12 cellular contexts compared by ENCODE assay signal in the genomic region with DNA sequence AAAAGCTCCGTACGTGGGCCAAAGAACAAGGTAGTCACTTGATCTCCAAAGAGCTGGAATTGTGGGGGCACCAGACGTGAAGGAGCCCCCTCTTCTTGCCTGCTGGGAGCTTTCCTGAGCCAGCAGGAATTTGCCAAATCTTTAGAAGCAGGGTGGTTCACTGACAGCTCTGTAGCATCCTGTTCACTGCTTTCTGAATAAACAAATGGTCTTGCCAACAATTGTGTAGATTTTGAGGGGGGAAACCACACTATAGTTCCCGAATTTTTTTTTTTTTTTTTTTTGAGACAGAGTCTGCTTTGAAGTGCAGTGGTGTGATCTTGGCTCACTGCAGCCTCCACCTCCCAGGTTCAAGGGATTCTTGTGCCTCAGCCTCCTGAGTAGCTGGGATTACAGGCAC. TPM values are rescaled to one million over a fixed set of nuclear protein-coding genes. Genes with fewer than 3 reads are reported as not detected.
DNase-seq lines count a peak whose midpoint lies in the region; ATAC-seq and TF ChIP-seq lines count a peak whose summit lies in the region.
"Had no signal": no experiment of that assay in that cellular context is flagged by ENCODE, and none has a peak within 500 bp of the region (broad histone marks: within the 10 kb centered on the region; RNA-seq: fewer than 3 reads in every experiment).

No MANE protein-coding gene starts in this region.

- no peak overlapping the region for H2BK120ac ChIP-seq in mesenchymal stem cell (ENCODE audit: low read depth, low read length)

- no peak overlapping the region for H3K4me3 ChIP-seq in mesenchymal stem cell (ENCODE audit: insufficient read depth in 1 of 2, low read depth in 1 of 2, low read length in 2 of 2)

- peak overlapping the region; percentile 72 for H3K27ac ChIP-seq in mesenchymal stem cell (ENCODE audit: low read length, poor library complexity, severe bottlenecking)
- H3K27ac ChIP-seq in temporal lobe (ENCODE audit: low read depth, low read length): peak overlapping the region; percentile 50

- peak overlapping the region; percentile 92 for H4K8ac ChIP-seq in mesenchymal stem cell (ENCODE audit: low read length)

- no peak overlapping the region for H4K91ac ChIP-seq in mesenchymal stem cell (ENCODE audit: low read length)

- peaks cover 15% of the 10 kb centered on the region for H3K4me1 ChIP-seq in mesenchymal stem cell (ENCODE audit: control insufficient read depth, insufficient read depth, low read depth, low read length)

- no peaks in the 10 kb centered on the region for H3K27me3 Mint-ChIP-seq in chondrocyte (ENCODE audit: low read depth)

- H2BK5ac ChIP-seq in mesenchymal stem cell (ENCODE audit: low read depth, low read length, poor library complexity, severe bottlenecking): peak overlapping the region; percentile 3

- no peak overlapping the region for H2AFZ ChIP-seq in mesenchymal stem cell (ENCODE audit: low read depth, low read length)

- H3K4me3 Mint-ChIP-seq in chondrocyte (ENCODE audit: unreplicated experiment): no peak overlapping the region

- 32% methylated on average over 4 of the region's 4 CpGs for WGBS in mesenchymal stem cell

- H3K9me3 Mint-ChIP-seq in chondrocyte (ENCODE audit: low read depth): no peaks in the 10 kb centered on the region
- H3K9me3 Mint-ChIP-seq: activated T-helper 2 cell treated with anti-CD3 and anti-CD28 coated beads, Interferon-gamma antibody, Interleukin-2, Interleukin-4, amounts not matched to agents 10 μg/mL and 5 μg/mL and 100 μg/mL, durations not matched to agents 14 hours and 24 hours and 36 hours had no signal

- peak overlapping the region; percentile 34 for H3K9ac ChIP-seq in mesenchymal stem cell (ENCODE audit: low read length)

- H2BK15ac ChIP-seq in mesenchymal stem cell (ENCODE audit: low read depth, poor library complexity, severe bottlenecking): peak overlapping the region; percentile 26

- no peak overlapping the region for H2AK5ac ChIP-seq in mesenchymal stem cell (ENCODE audit: low read length, severe bottlenecking)

- H2BK12ac ChIP-seq in mesenchymal stem cell (ENCODE audit: low read length in 2 of 2): peak overlapping the region in 1 of 2 experiments; percentile 5

- peak; percentile 10 for DNase-seq in M059J (ENCODE audit: low read depth)
- no peak for DNase-seq in chondrocyte (ENCODE audit: low spot score)
- DNase-seq in mesenchymal stem cell: no peak
- DNase-seq in SIG-M5 treated with dmso at 0.1 percent for 504 hours (lab: John Stamatoyannopoulos, UW; ENCODE audit: unreplicated experiment): no peak
- DNase-seq in occipital lobe (lab: John Stamatoyannopoulos, UW): no peak
- DNase-seq: NCI-H2081 had no signal

- H3K23ac ChIP-seq in mesenchymal stem cell (ENCODE audit: low read length in 2 of 2): no peak overlapping the region

- no peak overlapping the region for H3K14ac ChIP-seq in mesenchymal stem cell (ENCODE audit: low read length in 2 of 2)

- no peaks in the 10 kb centered on the region for H3K36me3 ChIP-seq in mesenchymal stem cell (ENCODE audit: control insufficient read depth in 1 of 2, insufficient read depth in 2 of 2, low read depth in 1 of 2, low read length in 2 of 2)

- no peak for ATAC-seq in GM21825 (IDR thresholded peaks at IDR 0.05; ENCODE audit: unreplicated experiment)
- no peak for ATAC-seq in HG03378 (IDR thresholded peaks at IDR 0.05; ENCODE audit: unreplicated experiment)

- peaks cover 41% of the 10 kb centered on the region for H3K4me1 Mint-ChIP-seq in chondrocyte (ENCODE audit: low read depth)

- H3K36me3 Mint-ChIP-seq in chondrocyte (ENCODE audit: low read depth): no peaks in the 10 kb centered on the region

- H3K27ac Mint-ChIP-seq in chondrocyte (ENCODE audit: unreplicated experiment): peak overlapping the region; percentile 98
- H3K27ac Mint-ChIP-seq: activated T-helper 2 cell treated with anti-CD3 and anti-CD28 coated beads, Interferon-gamma antibody, Interleukin-2, Interleukin-4, amounts not matched to agents 10 μg/mL and 5 μg/mL and 100 μg/mL, durations not matched to agents 14 hours and 24 hours and 36 hours had no signal

- H3K18ac ChIP-seq in mesenchymal stem cell (ENCODE audit: low read depth in 1 of 2, low read length in 2 of 2): no peak overlapping the region

- TF ChIP-seq CTCF in chondrocyte (IDR thresholded peaks at IDR 0.05): no peak

- H3K4ac ChIP-seq in mesenchymal stem cell (ENCODE audit: low read depth in 1 of 2, low read length in 2 of 2): peak overlapping the region in 1 of 2 experiments; percentile 57

- H3K79me1 ChIP-seq in mesenchymal stem cell (replicated peaks; ENCODE audit: low read length, poor library complexity, severe bottlenecking): no peaks in the 10 kb centered on the region

- no peak overlapping the region for H3K4me2 ChIP-seq in mesenchymal stem cell (ENCODE audit: low read length, poor library complexity, severe bottlenecking)

- H3K9me3 ChIP-seq in mesenchymal stem cell (ENCODE audit: control insufficient read depth, low read length): no peaks in the 10 kb centered on the region

- no peaks in the 10 kb centered on the region for H3K27me3 ChIP-seq in mesenchymal stem cell (ENCODE audit: control insufficient read depth in 1 of 2, insufficient read depth in 1 of 2, low read length in 2 of 2)

RNA-seq across cellular contexts. Expression of gene TMIGD1, which starts 7.1 kb away (rescaled TPM):
- not detected in 2 replicates for total RNA-seq in M059J (2014; rRNA removed; shearing (Covaris generic))
- total RNA-seq in chondrocyte: not detected in 3 replicates
- polyA plus RNA-seq in mesenchymal stem cell (2013, experiment 1 of 2): not detected
- not detected for polyA plus RNA-seq in mesenchymal stem cell (2013, experiment 2 of 2)
- total RNA-seq in temporal lobe: not detected
- not detected for total RNA-seq in occipital lobe
- total RNA-seq: activated T-helper 2 cell treated with anti-CD3 and anti-CD28 coated beads, Interferon-gamma antibody, Interleukin-2, Interleukin-4, amounts not matched to agents 10 μg/mL and 5 μg/mL and 100 μg/mL, durations not matched to agents 14 hours and 24 hours and 36 hours; HT-29; mucosa of gallbladder had no signal

RNA-seq across cellular contexts. Expression of gene CPD, which starts 37.8 kb away (rescaled TPM):
- 29.6 and 52.3 TPM in 2 replicates for total RNA-seq in M059J (2014; rRNA removed; shearing (Covaris generic))
- 76.6 to 96.6 TPM (median 78.1 TPM) in 3 replicates for total RNA-seq in chondrocyte
- 39.2 TPM for polyA plus RNA-seq in mesenchymal stem cell (2013, experiment 1 of 2)
- 40.2 TPM for polyA plus RNA-seq in mesenchymal stem cell (2013, experiment 2 of 2)
- total RNA-seq in temporal lobe: 52.6 TPM
- 60.4 TPM for total RNA-seq in occipital lobe

RNA-seq across cellular contexts. Expression of gene BLMH, which starts 49.2 kb away (rescaled TPM):
- 18.9 and 33.6 TPM in 2 replicates for total RNA-seq in M059J (2014; rRNA removed; shearing (Covaris generic))
- total RNA-seq in chondrocyte (44.5 to 60.2 TPM (median 49.5 TPM) in 3 replicates), temporal lobe (29.5 TPM), occipital lobe (37.6 TPM)
- polyA plus RNA-seq in mesenchymal stem cell (2013, experiment 1 of 2): 19.7 TPM
- polyA plus RNA-seq in mesenchymal stem cell (2013, experiment 2 of 2): 20.0 TPM
